8 cellular contexts compared by ENCODE assay signal in the genomic region with DNA sequence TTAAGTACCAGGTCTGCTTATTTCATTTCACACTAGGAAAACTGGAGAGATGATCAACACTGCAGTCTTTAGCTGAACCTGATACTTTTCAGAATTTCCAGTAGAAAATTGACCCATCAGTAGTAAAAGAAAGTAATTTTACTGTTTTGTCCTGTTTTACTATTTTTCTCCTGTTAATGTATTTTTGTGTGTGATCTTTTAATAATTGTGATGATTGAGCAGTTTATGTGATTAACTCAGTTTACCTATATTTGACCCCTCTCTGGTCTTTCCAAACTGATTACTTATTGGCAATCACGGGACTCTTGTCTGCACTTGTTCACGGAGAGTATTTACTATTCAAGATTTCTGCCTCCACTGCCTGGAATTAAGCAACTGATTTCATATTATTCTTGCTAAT. TPM values are rescaled to one million over a fixed set of nuclear protein-coding genes. Genes with fewer than 3 reads are reported as not detected.
DNase-seq lines count a peak whose midpoint lies in the region; ATAC-seq and TF ChIP-seq lines count a peak whose summit lies in the region.

No MANE protein-coding gene starts in this region.

- DNase-seq in BE2C (no peak), dorsolateral prefrontal cortex (no peak), ecto neural progenitor cell (ENCODE audit: low spot score) (no peak), GDM1 (lab: John Stamatoyannopoulos, UW) (no peak)
- no peak for DNase-seq in activated CD4-positive, alpha-beta T cell treated with anti-CD3 and anti-CD28 coated beads, Interleukin-2, amount 50 U/mL, for 4 hours

- H3K79me2 ChIP-seq in Loucy (ENCODE audit: insufficient read depth, low read length) = peaks cover 27% of the 10 kb centered on the region

- H3K27ac ChIP-seq in dorsolateral prefrontal cortex = peak overlapping the region in 25 of 59 donors; percentile 16 to 94 (median 87)

- no peak for ATAC-seq in HG03095 (IDR thresholded peaks at IDR 0.05; ENCODE audit: unreplicated experiment)

- peaks cover 7% of the 10 kb centered on the region for H3K9me3 Mint-ChIP-seq in nephron

- H3K9me3 ChIP-seq in BE2C = no peaks in the 10 kb centered on the region
- no peaks in the 10 kb centered on the region for H3K9me3 ChIP-seq in Loucy (ENCODE audit: insufficient read depth, low read depth, low read length)

- no peaks in the 10 kb centered on the region for H3K4me1 ChIP-seq in BE2C
- peaks cover 37% of the 10 kb centered on the region for H3K4me1 ChIP-seq in Loucy (ENCODE audit: insufficient read depth, low read length, poor library complexity, severe bottlenecking)

- H3K9ac ChIP-seq in Loucy (ENCODE audit: low read depth, low read length, poor library complexity, severe bottlenecking) = peak overlapping the region; percentile 72

- no peak for TF ChIP-seq CTCF in BE2C (IDR thresholded peaks at IDR 0.05; ENCODE audit: low read depth, low read length)
- no peak for TF ChIP-seq CTCF in Loucy (conservative IDR thresholded peaks at IDR 0.05; ENCODE audit: low read length)
- peak in 1 of 56 donors; percentile 3 for TF ChIP-seq CTCF in dorsolateral prefrontal cortex (IDR thresholded peaks at IDR 0.05 in 54 of 56, conservative IDR thresholded peaks at IDR 0.05 in 2 of 56; ENCODE audit: low read depth in 1 of 56, partially characterized antibody in 56 of 56)
- no peak for TF ChIP-seq CTCF in nephron (IDR thresholded peaks at IDR 0.05; ENCODE audit: unreplicated experiment in 3 of 3)

- intact Hi-C loops in dorsolateral prefrontal cortex (cut with DNase I) = loop anchor here (5.0 to 10.0 kb wide), 4 partner anchors 100 to 370 kb away; a partner anchor contains a TSS

- H3F3A ChIP-seq in Loucy (ENCODE audit: low read depth) = no peaks in the 10 kb centered on the region

- no peaks in the 10 kb centered on the region for H3K36me3 ChIP-seq in BE2C
- H3K36me3 ChIP-seq in Loucy (ENCODE audit: insufficient read depth, low read length) = no peaks in the 10 kb centered on the region

- H3K36me3 Mint-ChIP-seq in nephron (ENCODE audit: low read depth) = no peaks in the 10 kb centered on the region

- H3K4me3 ChIP-seq in BE2C (ENCODE audit: low read depth, low read length) (peak overlapping the region; percentile 35), Loucy (ENCODE audit: low read length, poor library complexity, severe bottlenecking) (peak overlapping the region; percentile 80), dorsolateral prefrontal cortex (peak overlapping the region in 58 of 59 donors; percentile 52 to 100 (median 83))

- H3K27me3 Mint-ChIP-seq in nephron (ENCODE audit: low read depth) = peaks cover 6% of the 10 kb centered on the region

- H3K27me3 ChIP-seq in BE2C (no peaks in the 10 kb centered on the region), Loucy (ENCODE audit: insufficient read depth, low read length, poor library complexity, severe bottlenecking) (no peaks in the 10 kb centered on the region), dorsolateral prefrontal cortex (no peaks in the 10 kb centered on the region)

- peaks cover 24% of the 10 kb centered on the region for H4K20me1 ChIP-seq in Loucy (ENCODE audit: insufficient read depth, low read length, poor library complexity, severe bottlenecking)

- H3K4me2 ChIP-seq in Loucy (ENCODE audit: low read depth, low read length, poor library complexity, severe bottlenecking) = peak overlapping the region; percentile 95

- H3K4me1 Mint-ChIP-seq in nephron = peaks cover 7% of the 10 kb centered on the region

- H3K9me2 ChIP-seq in Loucy (replicated peaks; ENCODE audit: low read depth, low read length) = no peaks in the 10 kb centered on the region

- no peak overlapping the region for H3K27ac Mint-ChIP-seq in nephron

- H3K4me3 Mint-ChIP-seq in nephron = peak overlapping the region; percentile 78 to 87 (median 85)

- peak overlapping the region; percentile 95 for H2AFZ ChIP-seq in Loucy (ENCODE audit: low read length)

RNA-seq across cellular contexts. Expression of a gene that starts 0.5 kb away (rescaled TPM):
- 9.8 TPM for polyA plus RNA-seq in BE2C (2012; ENCODE audit: insufficient read depth, insufficient read length, low read depth)
- total RNA-seq in dorsolateral prefrontal cortex = 10 to 100 TPM in 113 of 120 experiments, 1 to 10 TPM in 7; 7.2 to 17.8 (median 12.7) TPM
